Comparison of ENCODE assay signal across 1 cellular context in the genomic region with DNA sequence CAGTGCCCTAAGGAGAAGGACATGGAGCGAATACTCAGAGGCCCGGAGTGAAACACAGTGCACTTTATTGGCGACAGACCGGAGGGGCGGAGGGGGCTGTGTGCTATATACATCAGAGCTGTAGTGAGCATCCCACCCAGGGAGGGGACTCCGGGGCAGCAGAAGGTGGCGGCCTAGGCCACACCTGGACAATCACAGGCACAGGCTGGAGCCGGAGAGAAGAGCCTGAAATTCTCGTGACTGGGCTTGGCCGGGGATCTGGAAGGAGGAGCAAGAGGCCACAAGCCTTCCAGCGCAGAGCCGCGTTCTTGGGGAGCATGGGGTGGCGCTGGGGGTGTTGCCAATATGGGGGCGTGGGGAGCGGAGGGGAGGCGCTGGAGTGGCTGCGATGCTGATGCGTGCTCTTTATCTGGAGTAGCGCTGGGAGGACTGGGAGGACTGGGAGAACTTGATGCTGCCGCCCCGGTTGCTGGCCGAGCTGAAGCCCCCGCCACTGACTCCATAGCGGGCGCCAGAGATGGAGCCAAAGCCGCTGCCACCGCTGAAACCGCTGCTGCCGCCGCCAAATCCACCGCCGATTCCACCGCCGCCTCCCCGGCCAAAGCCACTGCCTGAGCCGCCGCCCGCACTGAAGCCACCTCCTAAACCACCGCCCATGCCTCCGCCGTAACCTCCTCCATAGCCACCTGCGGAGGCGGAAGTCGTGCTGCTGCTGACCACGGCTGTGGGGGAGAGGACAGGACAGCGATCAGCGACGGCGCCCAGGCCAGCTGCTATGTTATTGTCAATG.
TF ChIP-seq lines count a peak whose summit lies in the region.

No MANE protein-coding gene starts in this region.

TF ChIP-seq in K562, 482 proteins besides CTCF, POLR2A, EP300 and RAD21 (continued from another document and continues in another):
- TF ChIP-seq, protein P1, sequence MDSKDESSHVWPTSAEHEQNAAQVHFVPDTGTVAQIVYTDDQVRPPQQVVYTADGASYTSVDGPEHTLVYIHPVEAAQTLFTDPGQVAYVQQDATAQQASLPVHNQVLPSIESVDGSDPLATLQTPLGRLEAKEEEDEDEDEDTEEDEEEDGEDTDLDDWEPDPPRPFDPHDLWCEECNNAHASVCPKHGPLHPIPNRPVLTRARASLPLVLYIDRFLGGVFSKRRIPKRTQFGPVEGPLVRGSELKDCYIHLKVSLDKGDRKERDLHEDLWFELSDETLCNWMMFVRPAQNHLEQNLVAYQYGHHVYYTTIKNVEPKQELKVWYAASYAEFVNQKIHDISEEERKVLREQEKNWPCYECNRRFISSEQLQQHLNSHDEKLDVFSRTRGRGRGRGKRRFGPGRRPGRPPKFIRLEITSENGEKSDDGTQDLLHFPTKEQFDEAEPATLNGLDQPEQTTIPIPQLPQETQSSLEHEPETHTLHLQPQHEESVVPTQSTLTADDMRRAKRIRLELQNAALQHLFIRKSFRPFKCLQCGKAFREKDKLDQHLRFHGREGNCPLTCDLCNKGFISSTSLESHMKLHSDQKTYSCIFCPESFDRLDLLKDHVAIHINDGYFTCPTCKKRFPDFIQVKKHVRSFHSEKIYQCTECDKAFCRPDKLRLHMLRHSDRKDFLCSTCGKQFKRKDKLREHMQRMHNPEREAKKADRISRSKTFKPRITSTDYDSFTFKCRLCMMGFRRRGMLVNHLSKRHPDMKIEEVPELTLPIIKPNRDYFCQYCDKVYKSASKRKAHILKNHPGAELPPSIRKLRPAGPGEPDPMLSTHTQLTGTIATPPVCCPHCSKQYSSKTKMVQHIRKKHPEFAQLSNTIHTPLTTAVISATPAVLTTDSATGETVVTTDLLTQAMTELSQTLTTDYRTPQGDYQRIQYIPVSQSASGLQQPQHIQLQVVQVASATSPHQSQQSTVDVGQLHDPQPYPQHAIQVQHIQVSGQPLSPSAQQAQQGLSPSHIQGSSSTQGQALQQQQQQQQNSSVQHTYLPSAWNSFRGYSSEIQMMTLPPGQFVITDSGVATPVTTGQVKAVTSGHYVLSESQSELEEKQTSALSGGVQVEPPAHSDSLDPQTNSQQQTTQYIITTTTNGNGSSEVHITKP (IDR thresholded peaks at IDR 0.05; ENCODE audit: partially characterized antibody), result no peak
- TF ChIP-seq NRF1 (conservative IDR thresholded peaks at IDR 0.05 in 1 of 2, IDR thresholded peaks at IDR 0.05 in 1 of 2), result peak in 1 of 2 experiments; percentile 42; a peak in 1 of 4 replicates
- TF ChIP-seq RBBP5 (IDR thresholded peaks at IDR 0.05; ENCODE audit: borderline replicate concordance, insufficient read depth, low read length, poor library complexity, severe bottlenecking), result peak; percentile 58
- TF ChIP-seq CSDE1 (IDR thresholded peaks at IDR 0.05), result no peak
- no peak for TF ChIP-seq PRMT5 (CRISPR knock-in tag; IDR thresholded peaks at IDR 0.05)
- TF ChIP-seq, protein P2, sequence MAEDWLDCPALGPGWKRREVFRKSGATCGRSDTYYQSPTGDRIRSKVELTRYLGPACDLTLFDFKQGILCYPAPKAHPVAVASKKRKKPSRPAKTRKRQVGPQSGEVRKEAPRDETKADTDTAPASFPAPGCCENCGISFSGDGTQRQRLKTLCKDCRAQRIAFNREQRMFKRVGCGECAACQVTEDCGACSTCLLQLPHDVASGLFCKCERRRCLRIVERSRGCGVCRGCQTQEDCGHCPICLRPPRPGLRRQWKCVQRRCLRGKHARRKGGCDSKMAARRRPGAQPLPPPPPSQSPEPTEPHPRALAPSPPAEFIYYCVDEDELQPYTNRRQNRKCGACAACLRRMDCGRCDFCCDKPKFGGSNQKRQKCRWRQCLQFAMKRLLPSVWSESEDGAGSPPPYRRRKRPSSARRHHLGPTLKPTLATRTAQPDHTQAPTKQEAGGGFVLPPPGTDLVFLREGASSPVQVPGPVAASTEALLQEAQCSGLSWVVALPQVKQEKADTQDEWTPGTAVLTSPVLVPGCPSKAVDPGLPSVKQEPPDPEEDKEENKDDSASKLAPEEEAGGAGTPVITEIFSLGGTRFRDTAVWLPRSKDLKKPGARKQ (CRISPR knock-in tag; IDR thresholded peaks at IDR 0.05), result no peak
- TF ChIP-seq FOXA3 (CRISPR knock-in tag; conservative IDR thresholded peaks at IDR 0.05 in 1 of 2, IDR thresholded peaks at IDR 0.05 in 1 of 2), result no peak
- TF ChIP-seq, protein P3, sequence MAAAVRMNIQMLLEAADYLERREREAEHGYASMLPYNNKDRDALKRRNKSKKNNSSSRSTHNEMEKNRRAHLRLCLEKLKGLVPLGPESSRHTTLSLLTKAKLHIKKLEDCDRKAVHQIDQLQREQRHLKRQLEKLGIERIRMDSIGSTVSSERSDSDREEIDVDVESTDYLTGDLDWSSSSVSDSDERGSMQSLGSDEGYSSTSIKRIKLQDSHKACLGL (CRISPR knock-in tag; IDR thresholded peaks at IDR 0.05; ENCODE audit: borderline replicate concordance, poor library complexity, severe bottlenecking), result no peak
- no peak for TF ChIP-seq TRIM28 (IDR thresholded peaks at IDR 0.05)
- no peak for TF ChIP-seq ZBTB7A (IDR thresholded peaks at IDR 0.05; ENCODE audit: borderline replicate concordance, control insufficient read depth, low read depth, low read length)
- TF ChIP-seq PTTG1 (tag; IDR thresholded peaks at IDR 0.05; ENCODE audit: low read depth), result no peak
- no peak for TF ChIP-seq ZBTB17 (CRISPR knock-in tag; IDR thresholded peaks at IDR 0.05)
- TF ChIP-seq, protein P4, sequence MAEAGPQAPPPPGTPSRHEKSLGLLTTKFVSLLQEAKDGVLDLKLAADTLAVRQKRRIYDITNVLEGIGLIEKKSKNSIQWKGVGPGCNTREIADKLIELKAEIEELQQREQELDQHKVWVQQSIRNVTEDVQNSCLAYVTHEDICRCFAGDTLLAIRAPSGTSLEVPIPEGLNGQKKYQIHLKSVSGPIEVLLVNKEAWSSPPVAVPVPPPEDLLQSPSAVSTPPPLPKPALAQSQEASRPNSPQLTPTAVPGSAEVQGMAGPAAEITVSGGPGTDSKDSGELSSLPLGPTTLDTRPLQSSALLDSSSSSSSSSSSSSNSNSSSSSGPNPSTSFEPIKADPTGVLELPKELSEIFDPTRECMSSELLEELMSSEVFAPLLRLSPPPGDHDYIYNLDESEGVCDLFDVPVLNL (CRISPR knock-in tag; IDR thresholded peaks at IDR 0.05; ENCODE audit: low read depth), result no peak
- TF ChIP-seq, protein P5, sequence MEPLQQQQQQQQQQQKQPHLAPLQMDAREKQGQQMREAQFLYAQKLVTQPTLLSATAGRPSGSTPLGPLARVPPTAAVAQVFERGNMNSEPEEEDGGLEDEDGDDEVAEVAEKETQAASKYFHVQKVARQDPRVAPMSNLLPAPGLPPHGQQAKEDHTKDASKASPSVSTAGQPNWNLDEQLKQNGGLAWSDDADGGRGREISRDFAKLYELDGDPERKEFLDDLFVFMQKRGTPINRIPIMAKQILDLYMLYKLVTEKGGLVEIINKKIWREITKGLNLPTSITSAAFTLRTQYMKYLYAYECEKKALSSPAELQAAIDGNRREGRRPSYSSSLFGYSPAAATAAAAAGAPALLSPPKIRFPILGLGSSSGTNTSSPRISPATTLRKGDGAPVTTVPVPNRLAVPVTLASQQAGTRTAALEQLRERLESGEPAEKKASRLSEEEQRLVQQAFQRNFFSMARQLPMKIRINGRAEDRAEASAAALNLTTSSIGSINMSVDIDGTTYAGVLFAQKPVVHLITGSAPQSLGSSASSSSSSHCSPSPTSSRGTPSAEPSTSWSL (CRISPR knock-in tag; IDR thresholded peaks at IDR 0.05; ENCODE audit: borderline replicate concordance), result no peak
- no peak for TF ChIP-seq ZNF140 (CRISPR knock-in tag; IDR thresholded peaks at IDR 0.05)
- TF ChIP-seq, protein P6, sequence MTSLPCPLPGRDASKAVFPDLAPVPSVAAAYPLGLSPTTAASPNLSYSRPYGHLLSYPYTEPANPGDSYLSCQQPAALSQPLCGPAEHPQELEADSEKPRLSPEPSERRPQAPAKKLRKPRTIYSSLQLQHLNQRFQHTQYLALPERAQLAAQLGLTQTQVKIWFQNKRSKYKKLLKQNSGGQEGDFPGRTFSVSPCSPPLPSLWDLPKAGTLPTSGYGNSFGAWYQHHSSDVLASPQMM (CRISPR knock-in tag; IDR thresholded peaks at IDR 0.05), result no peak
- TF ChIP-seq, protein P7, sequence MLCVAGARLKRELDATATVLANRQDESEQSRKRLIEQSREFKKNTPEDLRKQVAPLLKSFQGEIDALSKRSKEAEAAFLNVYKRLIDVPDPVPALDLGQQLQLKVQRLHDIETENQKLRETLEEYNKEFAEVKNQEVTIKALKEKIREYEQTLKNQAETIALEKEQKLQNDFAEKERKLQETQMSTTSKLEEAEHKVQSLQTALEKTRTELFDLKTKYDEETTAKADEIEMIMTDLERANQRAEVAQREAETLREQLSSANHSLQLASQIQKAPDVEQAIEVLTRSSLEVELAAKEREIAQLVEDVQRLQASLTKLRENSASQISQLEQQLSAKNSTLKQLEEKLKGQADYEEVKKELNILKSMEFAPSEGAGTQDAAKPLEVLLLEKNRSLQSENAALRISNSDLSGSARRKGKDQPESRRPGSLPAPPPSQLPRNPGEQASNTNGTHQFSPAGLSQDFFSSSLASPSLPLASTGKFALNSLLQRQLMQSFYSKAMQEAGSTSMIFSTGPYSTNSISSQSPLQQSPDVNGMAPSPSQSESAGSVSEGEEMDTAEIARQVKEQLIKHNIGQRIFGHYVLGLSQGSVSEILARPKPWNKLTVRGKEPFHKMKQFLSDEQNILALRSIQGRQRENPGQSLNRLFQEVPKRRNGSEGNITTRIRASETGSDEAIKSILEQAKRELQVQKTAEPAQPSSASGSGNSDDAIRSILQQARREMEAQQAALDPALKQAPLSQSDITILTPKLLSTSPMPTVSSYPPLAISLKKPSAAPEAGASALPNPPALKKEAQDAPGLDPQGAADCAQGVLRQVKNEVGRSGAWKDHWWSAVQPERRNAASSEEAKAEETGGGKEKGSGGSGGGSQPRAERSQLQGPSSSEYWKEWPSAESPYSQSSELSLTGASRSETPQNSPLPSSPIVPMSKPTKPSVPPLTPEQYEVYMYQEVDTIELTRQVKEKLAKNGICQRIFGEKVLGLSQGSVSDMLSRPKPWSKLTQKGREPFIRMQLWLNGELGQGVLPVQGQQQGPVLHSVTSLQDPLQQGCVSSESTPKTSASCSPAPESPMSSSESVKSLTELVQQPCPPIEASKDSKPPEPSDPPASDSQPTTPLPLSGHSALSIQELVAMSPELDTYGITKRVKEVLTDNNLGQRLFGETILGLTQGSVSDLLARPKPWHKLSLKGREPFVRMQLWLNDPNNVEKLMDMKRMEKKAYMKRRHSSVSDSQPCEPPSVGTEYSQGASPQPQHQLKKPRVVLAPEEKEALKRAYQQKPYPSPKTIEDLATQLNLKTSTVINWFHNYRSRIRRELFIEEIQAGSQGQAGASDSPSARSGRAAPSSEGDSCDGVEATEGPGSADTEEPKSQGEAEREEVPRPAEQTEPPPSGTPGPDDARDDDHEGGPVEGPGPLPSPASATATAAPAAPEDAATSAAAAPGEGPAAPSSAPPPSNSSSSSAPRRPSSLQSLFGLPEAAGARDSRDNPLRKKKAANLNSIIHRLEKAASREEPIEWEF (CRISPR knock-in tag; IDR thresholded peaks at IDR 0.05), result no peak
- no peak for TF ChIP-seq ZNF282 (CRISPR knock-in tag; IDR thresholded peaks at IDR 0.05)
- no peak for TF ChIP-seq ZFP30 (CRISPR knock-in tag; IDR thresholded peaks at IDR 0.05; ENCODE audit: borderline replicate concordance)
- no peak for TF ChIP-seq TEAD2 (tag; IDR thresholded peaks at IDR 0.05)
- TF ChIP-seq RBM14 (IDR thresholded peaks at IDR 0.05; ENCODE audit: borderline replicate concordance, insufficient read depth, low read depth, low read length), result no peak
- TF ChIP-seq SMARCB1 (IDR thresholded peaks at IDR 0.05; ENCODE audit: insufficient read length, low read depth), result no peak
- TF ChIP-seq PHF20 (IDR thresholded peaks at IDR 0.05; ENCODE audit: partially characterized antibody), result no peak
- TF ChIP-seq, protein P8, sequence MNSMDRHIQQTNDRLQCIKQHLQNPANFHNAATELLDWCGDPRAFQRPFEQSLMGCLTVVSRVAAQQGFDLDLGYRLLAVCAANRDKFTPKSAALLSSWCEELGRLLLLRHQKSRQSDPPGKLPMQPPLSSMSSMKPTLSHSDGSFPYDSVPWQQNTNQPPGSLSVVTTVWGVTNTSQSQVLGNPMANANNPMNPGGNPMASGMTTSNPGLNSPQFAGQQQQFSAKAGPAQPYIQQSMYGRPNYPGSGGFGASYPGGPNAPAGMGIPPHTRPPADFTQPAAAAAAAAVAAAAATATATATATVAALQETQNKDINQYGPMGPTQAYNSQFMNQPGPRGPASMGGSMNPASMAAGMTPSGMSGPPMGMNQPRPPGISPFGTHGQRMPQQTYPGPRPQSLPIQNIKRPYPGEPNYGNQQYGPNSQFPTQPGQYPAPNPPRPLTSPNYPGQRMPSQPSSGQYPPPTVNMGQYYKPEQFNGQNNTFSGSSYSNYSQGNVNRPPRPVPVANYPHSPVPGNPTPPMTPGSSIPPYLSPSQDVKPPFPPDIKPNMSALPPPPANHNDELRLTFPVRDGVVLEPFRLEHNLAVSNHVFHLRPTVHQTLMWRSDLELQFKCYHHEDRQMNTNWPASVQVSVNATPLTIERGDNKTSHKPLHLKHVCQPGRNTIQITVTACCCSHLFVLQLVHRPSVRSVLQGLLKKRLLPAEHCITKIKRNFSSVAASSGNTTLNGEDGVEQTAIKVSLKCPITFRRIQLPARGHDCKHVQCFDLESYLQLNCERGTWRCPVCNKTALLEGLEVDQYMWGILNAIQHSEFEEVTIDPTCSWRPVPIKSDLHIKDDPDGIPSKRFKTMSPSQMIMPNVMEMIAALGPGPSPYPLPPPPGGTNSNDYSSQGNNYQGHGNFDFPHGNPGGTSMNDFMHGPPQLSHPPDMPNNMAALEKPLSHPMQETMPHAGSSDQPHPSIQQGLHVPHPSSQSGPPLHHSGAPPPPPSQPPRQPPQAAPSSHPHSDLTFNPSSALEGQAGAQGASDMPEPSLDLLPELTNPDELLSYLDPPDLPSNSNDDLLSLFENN (IDR thresholded peaks at IDR 0.05; ENCODE audit: low read depth in 2 of 2, low read length in 2 of 2), result no peak
- TF ChIP-seq, protein P9, sequence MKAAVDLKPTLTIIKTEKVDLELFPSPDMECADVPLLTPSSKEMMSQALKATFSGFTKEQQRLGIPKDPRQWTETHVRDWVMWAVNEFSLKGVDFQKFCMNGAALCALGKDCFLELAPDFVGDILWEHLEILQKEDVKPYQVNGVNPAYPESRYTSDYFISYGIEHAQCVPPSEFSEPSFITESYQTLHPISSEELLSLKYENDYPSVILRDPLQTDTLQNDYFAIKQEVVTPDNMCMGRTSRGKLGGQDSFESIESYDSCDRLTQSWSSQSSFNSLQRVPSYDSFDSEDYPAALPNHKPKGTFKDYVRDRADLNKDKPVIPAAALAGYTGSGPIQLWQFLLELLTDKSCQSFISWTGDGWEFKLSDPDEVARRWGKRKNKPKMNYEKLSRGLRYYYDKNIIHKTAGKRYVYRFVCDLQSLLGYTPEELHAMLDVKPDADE (conservative IDR thresholded peaks at IDR 0.05; ENCODE audit: control insufficient read depth, low read depth, low read length), result no peak
- no peak for TF ChIP-seq ZBTB8A (IDR thresholded peaks at IDR 0.05; ENCODE audit: partially characterized antibody)
